ENCODE assay signal across 7 cellular contexts in genomic region chr10:103916254-103916653, GRCh38. TPM values are rescaled to one million over a fixed set of nuclear protein-coding genes. Genes with fewer than 3 reads are reported as not detected.
A peak's percentile ranks its signal among the peaks of the same experiment; 100 is the strongest.
DNase-seq lines count a peak whose midpoint lies in the region; ATAC-seq and TF ChIP-seq lines count a peak whose summit lies in the region.

No MANE protein-coding gene starts in this region.

- WGBS in spleen, 5 donors, result 19 to 47% (median 31%) methylated on average over 1 of the region's 1 CpG

- peak overlapping the region; percentile 99 for H3K4me3 Mint-ChIP-seq in HFFc6
- H3K4me3 Mint-ChIP-seq in activated T-helper 1 cell treated with anti-CD3 and anti-CD28 coated beads, Interleukin-12 subunit alpha, Interleukin-12 subunit beta, Interleukin-2, Interleukin-4 antibody, amounts not matched to agents 30 ng/mL and 10 ng/mL and 1 ng/mL, durations not matched to agents 14 hours and 24 hours and 36 hours, result peak overlapping the region; percentile 93

- DNase-seq in HFFc6 (no peak), foreskin fibroblast (peak in 1 of 2 donors; percentile 48), spleen (no peak), GOT3 (lab: John Stamatoyannopoulos, UW) (no peak), T-helper 9 cell (no peak)
- no peak for DNase-seq in activated T-helper 1 cell treated with anti-CD3 and anti-CD28 coated beads, Interleukin-12 subunit alpha, Interleukin-12 subunit beta, Interleukin-2, Interleukin-4 antibody, amounts not matched to agents 30 ng/mL and 10 ng/mL and 1 ng/mL, durations not matched to agents 14 hours and 24 hours and 36 hours (ENCODE audit: low spot score)

- intact Hi-C loops in activated T-helper 1 cell treated with anti-CD3 and anti-CD28 coated beads, Interleukin-12 subunit alpha, Interleukin-12 subunit beta, Interleukin-2, Interleukin-4 antibody, amounts not matched to agents 30 ng/mL and 10 ng/mL and 1 ng/mL, durations not matched to agents 14 hours and 24 hours and 36 hours (cut with micrococcal nuclease), result loop anchor here (5.0 to 10.0 kb wide), 4 partner anchors 159 to 1201 kb away; partner anchors contain the start of genes ARL3, CFAP58, CNNM2 and SFXN2
- intact Hi-C loops in spleen (cut with DNase I; ENCODE audit: low total_unique reads), result loop anchor here (10.0 kb wide), 2 partner anchors 59 to 209 kb away; partner anchors contain the start of gene SFR1

- H3K9me3 ChIP-seq in spleen, result peaks cover 0 to 13% (median 10%) of the 10 kb centered on the region in 8 donors

- H3K27me3 Mint-ChIP-seq in HFFc6 (ENCODE audit: insufficient read depth), result no peaks in the 10 kb centered on the region; the same call in 1 of the 2 replicates
- no peaks in the 10 kb centered on the region for H3K27me3 Mint-ChIP-seq in activated T-helper 1 cell treated with anti-CD3 and anti-CD28 coated beads, Interleukin-12 subunit alpha, Interleukin-12 subunit beta, Interleukin-2, Interleukin-4 antibody, amounts not matched to agents 30 ng/mL and 10 ng/mL and 1 ng/mL, durations not matched to agents 14 hours and 24 hours and 36 hours (ENCODE audit: insufficient read depth)

- H3K27ac Mint-ChIP-seq in HFFc6, result peak overlapping the region; percentile 98
- H3K27ac Mint-ChIP-seq in activated T-helper 1 cell treated with anti-CD3 and anti-CD28 coated beads, Interleukin-12 subunit alpha, Interleukin-12 subunit beta, Interleukin-2, Interleukin-4 antibody, amounts not matched to agents 30 ng/mL and 10 ng/mL and 1 ng/mL, durations not matched to agents 14 hours and 24 hours and 36 hours, result peak overlapping the region; percentile 81

- peaks cover 24 to 72% (median 53%) of the 10 kb centered on the region in 6 donors for H3K4me1 ChIP-seq in spleen

- H3K27me3 ChIP-seq in spleen (replicated peaks in 1 of 7), result no peaks in the 10 kb centered on the region

- no peak for TF ChIP-seq POLR2A in spleen (IDR thresholded peaks at IDR 0.05)

- H3K4me3 ChIP-seq in foreskin fibroblast (ENCODE audit: low read depth in 1 of 2, low read length in 2 of 2) (peak overlapping the region; percentile 74 to 90), spleen (peak overlapping the region in 6 of 8 donors; percentile 16 to 92 (median 68))

- peaks cover 23% of the 10 kb centered on the region for H3K36me3 Mint-ChIP-seq in HFFc6 (ENCODE audit: low read depth)
- H3K36me3 Mint-ChIP-seq in activated T-helper 1 cell treated with anti-CD3 and anti-CD28 coated beads, Interleukin-12 subunit alpha, Interleukin-12 subunit beta, Interleukin-2, Interleukin-4 antibody, amounts not matched to agents 30 ng/mL and 10 ng/mL and 1 ng/mL, durations not matched to agents 14 hours and 24 hours and 36 hours (ENCODE audit: low read depth), result peaks cover 19% of the 10 kb centered on the region

- no peak for ATAC-seq in HG02623 (IDR thresholded peaks at IDR 0.05; ENCODE audit: unreplicated experiment)

- peaks cover 0 to 7% (median 0%) of the 10 kb centered on the region in 6 donors for H3K36me3 ChIP-seq in spleen

- H3K27ac ChIP-seq in spleen, result peak overlapping the region; percentile 94 to 98 (median 95)

- no peak for TF ChIP-seq CTCF in HFFc6 (IDR thresholded peaks at IDR 0.05)
- TF ChIP-seq CTCF in foreskin fibroblast (IDR thresholded peaks at IDR 0.05; ENCODE audit: low read depth, low read length), result no peak
- TF ChIP-seq CTCF in spleen (IDR thresholded peaks at IDR 0.05 in 8 of 11, conservative IDR thresholded peaks at IDR 0.05 in 3 of 11), result no peak

- peaks cover 9% of the 10 kb centered on the region for H3K9me3 Mint-ChIP-seq in HFFc6
- H3K9me3 Mint-ChIP-seq in activated T-helper 1 cell treated with anti-CD3 and anti-CD28 coated beads, Interleukin-12 subunit alpha, Interleukin-12 subunit beta, Interleukin-2, Interleukin-4 antibody, amounts not matched to agents 30 ng/mL and 10 ng/mL and 1 ng/mL, durations not matched to agents 14 hours and 24 hours and 36 hours, result peaks cover 11% of the 10 kb centered on the region

- H3K4me1 Mint-ChIP-seq in HFFc6 (ENCODE audit: low read depth), result peaks cover 40% of the 10 kb centered on the region
- H3K4me1 Mint-ChIP-seq in activated T-helper 1 cell treated with anti-CD3 and anti-CD28 coated beads, Interleukin-12 subunit alpha, Interleukin-12 subunit beta, Interleukin-2, Interleukin-4 antibody, amounts not matched to agents 30 ng/mL and 10 ng/mL and 1 ng/mL, durations not matched to agents 14 hours and 24 hours and 36 hours (ENCODE audit: low read depth), result peaks cover 55% of the 10 kb centered on the region

RNA-seq across cellular contexts. Expression of gene STN1, which starts 1.7 kb away (rescaled TPM):
- 10 to 100 TPM; 12.1 to 15.6 (median 14.7) TPM for total RNA-seq in HFFc6 (2021; fragmentation: NEBNext Ultra II Directional; extraction: Animal tissue kit (Norgen Biotek cat#: 25700))
- total RNA-seq in activated T-helper 1 cell treated with anti-CD3 and anti-CD28 coated beads, Interleukin-12 subunit alpha, Interleukin-12 subunit beta, Interleukin-2, Interleukin-4 antibody, amounts not matched to agents 30 ng/mL and 10 ng/mL and 1 ng/mL, durations not matched to agents 14 hours and 24 hours and 36 hours, result 19.4 and 20.0 TPM in 2 replicates
- 10 to 100 TPM; 18.6 to 27.7 (median 24.1) TPM for total RNA-seq in spleen
- 10 to 100 TPM; 14.2 to 18.1 (median 15.1) TPM for polyA plus RNA-seq in spleen

RNA-seq across cellular contexts. Expression of gene SLK, which starts 50.7 kb away (rescaled TPM):
- 10 to 100 TPM; 21.6 to 29.9 (median 27.3) TPM for total RNA-seq in HFFc6 (2021; fragmentation: NEBNext Ultra II Directional; extraction: Animal tissue kit (Norgen Biotek cat#: 25700))
- 25.0 and 27.1 TPM in 2 replicates for total RNA-seq in activated T-helper 1 cell treated with anti-CD3 and anti-CD28 coated beads, Interleukin-12 subunit alpha, Interleukin-12 subunit beta, Interleukin-2, Interleukin-4 antibody, amounts not matched to agents 30 ng/mL and 10 ng/mL and 1 ng/mL, durations not matched to agents 14 hours and 24 hours and 36 hours
- 10 to 100 TPM; 28.9 to 47.4 (median 39.0) TPM for total RNA-seq in spleen
- polyA plus RNA-seq in spleen, result 1 to 10 TPM; 5.6 to 9.1 (median 5.8) TPM
